28 cellular contexts compared by ENCODE assay signal in the genomic region with DNA sequence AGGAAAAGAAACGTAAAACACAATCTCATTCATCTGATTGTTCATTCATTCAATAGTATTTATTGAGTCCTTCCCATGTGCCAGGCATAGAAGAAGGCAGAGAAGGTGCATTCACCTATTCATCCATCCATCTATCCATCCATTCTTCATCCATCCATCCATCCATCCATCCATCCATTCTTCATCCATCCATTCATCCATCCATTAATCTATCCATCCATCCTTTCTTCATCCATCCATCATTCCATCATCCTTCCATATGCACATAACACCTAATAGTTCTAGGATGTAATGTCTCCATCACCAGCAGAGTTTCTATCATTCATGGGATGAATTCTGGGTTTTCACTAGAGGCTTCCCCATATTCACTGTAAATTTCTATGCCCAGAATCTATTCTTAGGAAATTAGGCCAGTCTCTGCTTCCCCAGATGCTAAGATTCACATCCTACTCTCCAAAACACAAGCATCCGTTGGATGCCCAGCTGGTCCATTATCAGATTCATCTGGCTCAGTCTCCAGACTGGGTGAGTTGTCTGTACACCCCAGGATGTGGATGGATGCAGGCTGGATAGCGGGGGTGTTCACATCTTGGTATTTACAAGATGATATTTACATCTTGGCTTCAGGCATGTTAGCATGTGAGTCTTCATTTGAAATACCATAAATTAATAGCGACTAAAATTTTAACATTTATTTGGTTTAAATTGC.
"Had no signal": no experiment of that assay in that cellular context is flagged by ENCODE, and none has a peak within 500 bp of the region (broad histone marks: within the 10 kb centered on the region; RNA-seq: fewer than 3 reads in every experiment).

No MANE protein-coding gene starts in this region.

- H3K27ac Mint-ChIP-seq: activated CD4-positive, alpha-beta memory T cell treated with anti-CD3 and anti-CD28 coated beads for 36 hours; activated CD4-positive, alpha-beta T cell treated with anti-CD3 and anti-CD28 coated beads for 36 hours; activated CD4-positive, alpha-beta T cell treated with anti-CD3 and anti-CD28 coated beads, Interleukin-2, amount 10 ng/mL, durations not matched to agents 24 days and 14 days; activated CD8-positive, alpha-beta memory T cell treated with anti-CD3 and anti-CD28 coated beads, Interleukin-2, amount 10 ng/mL, durations not matched to agents 7 days and 5 days; activated CD8-positive, alpha-beta T cell treated with anti-CD3 and anti-CD28 coated beads, Interleukin-2, amount 10 ng/mL, durations not matched to agents 7 days and 5 days; activated naive CD4-positive, alpha-beta T cell treated with anti-CD3 and anti-CD28 coated beads for 36 hours; activated naive CD4-positive, alpha-beta T cell treated with anti-CD3 and anti-CD28 coated beads, Interleukin-2, amount 50 U/mL, for 24 hours; activated naive CD8-positive, alpha-beta T cell treated with anti-CD3 and anti-CD28 coated beads, Interleukin-2, amount 10 ng/mL, durations not matched to agents 7 days and 5 days; activated T-helper 1 cell treated with anti-CD3 and anti-CD28 coated beads, Interleukin-12 subunit alpha, Interleukin-12 subunit beta, Interleukin-2, Interleukin-4 antibody, amounts not matched to agents 30 ng/mL and 10 ng/mL and 1 ng/mL, durations not matched to agents 14 hours and 24 hours and 36 hours; activated T-helper 2 cell treated with anti-CD3 and anti-CD28 coated beads, Interferon-gamma antibody, Interleukin-2, Interleukin-4, amounts not matched to agents 10 μg/mL and 5 μg/mL and 100 μg/mL, durations not matched to agents 14 hours and 24 hours and 36 hours; dendritic cell treated with granulocyte-macrophage colony-stimulating factor and Interleukin-4, amounts not matched to agents 40 ng/mL and 50 ng/mL, for 4 days; endodermal cell had no signal

- ATAC-seq: activated CD4-positive, alpha-beta T cell treated with anti-CD3 and anti-CD28 coated beads for 36 hours; activated CD8-positive, alpha-beta memory T cell treated with anti-CD3 and anti-CD28 coated beads, Interleukin-2, amount 10 ng/mL, durations not matched to agents 7 days and 5 days; activated CD8-positive, alpha-beta T cell treated with anti-CD3 and anti-CD28 coated beads, Interleukin-2, amount 10 ng/mL, durations not matched to agents 7 days and 5 days; esophagus mucosa had no signal

- H3K36me3 Mint-ChIP-seq: activated CD4-positive, alpha-beta memory T cell treated with anti-CD3 and anti-CD28 coated beads for 36 hours; activated CD8-positive, alpha-beta memory T cell treated with anti-CD3 and anti-CD28 coated beads, Interleukin-2, amount 10 ng/mL, durations not matched to agents 7 days and 5 days; activated naive CD4-positive, alpha-beta T cell treated with anti-CD3 and anti-CD28 coated beads, Interleukin-2, amount 50 U/mL, for 24 hours; activated naive CD8-positive, alpha-beta T cell treated with anti-CD3 and anti-CD28 coated beads, Interleukin-2, amount 10 ng/mL, durations not matched to agents 7 days and 5 days had no signal

- H3K36me3 ChIP-seq: brain microvascular endothelial cell had no signal

- H3K9me3 Mint-ChIP-seq: activated CD4-positive, alpha-beta memory T cell treated with anti-CD3 and anti-CD28 coated beads for 36 hours; activated CD4-positive, alpha-beta T cell treated with anti-CD3 and anti-CD28 coated beads, Interleukin-2, amount 10 ng/mL, durations not matched to agents 24 days and 14 days; activated naive CD4-positive, alpha-beta T cell treated with anti-CD3 and anti-CD28 coated beads for 36 hours; activated naive CD4-positive, alpha-beta T cell treated with anti-CD3 and anti-CD28 coated beads, Interleukin-2, amount 50 U/mL, for 24 hours; activated T-helper 1 cell treated with anti-CD3 and anti-CD28 coated beads, Interleukin-12 subunit alpha, Interleukin-12 subunit beta, Interleukin-2, Interleukin-4 antibody, amounts not matched to agents 30 ng/mL and 10 ng/mL and 1 ng/mL, durations not matched to agents 14 hours and 24 hours and 36 hours; activated T-helper 2 cell treated with anti-CD3 and anti-CD28 coated beads, Interferon-gamma antibody, Interleukin-2, Interleukin-4, amounts not matched to agents 10 μg/mL and 5 μg/mL and 100 μg/mL, durations not matched to agents 14 hours and 24 hours and 36 hours; central memory CD8-positive, alpha-beta T cell; dendritic cell treated with granulocyte-macrophage colony-stimulating factor and Interleukin-4, amounts not matched to agents 40 ng/mL and 50 ng/mL, for 4 days had no signal

- DNase-seq: activated CD4-positive, alpha-beta memory T cell treated with anti-CD3 and anti-CD28 coated beads for 36 hours; activated CD4-positive, alpha-beta T cell treated with anti-CD3 and anti-CD28 coated beads for 36 hours; activated CD4-positive, alpha-beta T cell treated with anti-CD3 and anti-CD28 coated beads, Interleukin-2, amount 10 ng/mL, durations not matched to agents 24 days and 14 days; activated CD4-positive, CD25-positive, alpha-beta regulatory T cell; activated CD4-positive, CD25-positive, alpha-beta regulatory T cell treated with anti-CD3 and anti-CD28 coated beads, Interleukin-2, amount 50 U/mL, for 72 hours; activated CD8-positive, alpha-beta memory T cell treated with anti-CD3 and anti-CD28 coated beads, Interleukin-2, amount 10 ng/mL, durations not matched to agents 7 days and 5 days; activated CD8-positive, alpha-beta memory T cell treated with anti-CD3 and anti-CD28 coated beads, Interleukin-2, amount 50 U/mL, for 4 hours; activated CD8-positive, alpha-beta T cell treated with anti-CD3 and anti-CD28 coated beads, Interleukin-2, amount 10 ng/mL, durations not matched to agents 7 days and 5 days; activated effector memory CD4-positive, alpha-beta T cell treated with anti-CD3 and anti-CD28 coated beads, Interleukin-2, amount 50 U/mL, for 16 hours; activated naive CD4-positive, alpha-beta T cell treated with anti-CD3 and anti-CD28 coated beads for 36 hours; activated naive CD8-positive, alpha-beta T cell treated with anti-CD3 and anti-CD28 coated beads, Interleukin-2, amount 10 ng/mL, durations not matched to agents 7 days and 5 days; activated T-cell treated with anti-CD3 and anti-CD28 coated beads, Interleukin-2, amount 50 U/mL, for 1 hour; activated T-cell treated with anti-CD3 and anti-CD28 coated beads, Interleukin-2, amount 50 U/mL, for 48 hours; amniotic stem cell; brain microvascular endothelial cell; effector memory CD4-positive, alpha-beta T cell; endodermal cell; foreskin fibroblast; head of caudate nucleus; T-helper 2 cell had no signal

- H3K4me3 Mint-ChIP-seq: activated CD4-positive, alpha-beta memory T cell treated with anti-CD3 and anti-CD28 coated beads for 36 hours; activated CD4-positive, alpha-beta T cell treated with anti-CD3 and anti-CD28 coated beads for 36 hours; activated CD4-positive, alpha-beta T cell treated with anti-CD3 and anti-CD28 coated beads, Interleukin-2, amount 10 ng/mL, durations not matched to agents 24 days and 14 days; activated CD8-positive, alpha-beta memory T cell treated with anti-CD3 and anti-CD28 coated beads, Interleukin-2, amount 10 ng/mL, durations not matched to agents 7 days and 5 days; activated CD8-positive, alpha-beta T cell treated with anti-CD3 and anti-CD28 coated beads, Interleukin-2, amount 10 ng/mL, durations not matched to agents 7 days and 5 days; activated naive CD4-positive, alpha-beta T cell treated with anti-CD3 and anti-CD28 coated beads for 36 hours; activated naive CD4-positive, alpha-beta T cell treated with anti-CD3 and anti-CD28 coated beads, Interleukin-2, amount 50 U/mL, for 24 hours; activated naive CD8-positive, alpha-beta T cell treated with anti-CD3 and anti-CD28 coated beads, Interleukin-2, amount 10 ng/mL, durations not matched to agents 7 days and 5 days; activated T-helper 1 cell treated with anti-CD3 and anti-CD28 coated beads, Interleukin-12 subunit alpha, Interleukin-12 subunit beta, Interleukin-2, Interleukin-4 antibody, amounts not matched to agents 30 ng/mL and 10 ng/mL and 1 ng/mL, durations not matched to agents 14 hours and 24 hours and 36 hours; central memory CD8-positive, alpha-beta T cell; dendritic cell treated with granulocyte-macrophage colony-stimulating factor and Interleukin-4, amounts not matched to agents 40 ng/mL and 50 ng/mL, for 4 days; endodermal cell had no signal

- H3K4me1 Mint-ChIP-seq: activated CD4-positive, alpha-beta T cell treated with anti-CD3 and anti-CD28 coated beads for 36 hours; activated CD4-positive, alpha-beta T cell treated with anti-CD3 and anti-CD28 coated beads, Interleukin-2, amount 10 ng/mL, durations not matched to agents 24 days and 14 days; activated CD8-positive, alpha-beta memory T cell treated with anti-CD3 and anti-CD28 coated beads, Interleukin-2, amount 10 ng/mL, durations not matched to agents 7 days and 5 days; activated naive CD4-positive, alpha-beta T cell treated with anti-CD3 and anti-CD28 coated beads, Interleukin-2, amount 50 U/mL, for 24 hours; activated naive CD8-positive, alpha-beta T cell treated with anti-CD3 and anti-CD28 coated beads, Interleukin-2, amount 10 ng/mL, durations not matched to agents 7 days and 5 days; central memory CD8-positive, alpha-beta T cell had no signal

- H3K27me3 Mint-ChIP-seq: activated naive CD4-positive, alpha-beta T cell treated with anti-CD3 and anti-CD28 coated beads, Interleukin-2, amount 50 U/mL, for 24 hours had no signal

- H3K27ac ChIP-seq: brain microvascular endothelial cell, coronary artery, dorsolateral prefrontal cortex had no signal

- H3K4me3 ChIP-seq: coronary artery, dorsolateral prefrontal cortex had no signal
